Comparison of ENCODE assay signal across 10 cellular contexts in genomic region chr5:124596595-124597388, GRCh38.
DNase-seq lines count a peak whose midpoint lies in the region; TF ChIP-seq lines count a peak whose summit lies in the region.
"Had no signal": no experiment of that assay in that cellular context is flagged by ENCODE, and none has a peak within 500 bp of the region (broad histone marks: within the 10 kb centered on the region; RNA-seq: fewer than 3 reads in every experiment).

No MANE protein-coding gene starts in this region.

- peak overlapping the region; percentile 39 for H3K4me2 ChIP-seq in PC-9
- H3K4me2 ChIP-seq in fibroblast of lung (ENCODE audit: extremely low read depth, insufficient read depth, low read length), result peak overlapping the region; percentile 37

- H3K79me2 ChIP-seq in PC-9 (ENCODE audit: low read depth), result no peaks in the 10 kb centered on the region
- H3K79me2 ChIP-seq in fibroblast of lung (ENCODE audit: control insufficient read depth, insufficient read depth, low read length), result no peaks in the 10 kb centered on the region

- no peaks in the 10 kb centered on the region for H4K20me1 ChIP-seq in PC-9 (ENCODE audit: insufficient read depth)
- no peaks in the 10 kb centered on the region for H4K20me1 ChIP-seq in fibroblast of lung (ENCODE audit: control insufficient read depth, extremely low read depth, insufficient read depth, low read length)

- no peaks in the 10 kb centered on the region for H3K27me3 ChIP-seq in PC-9 (ENCODE audit: insufficient read depth, low read depth)
- no peaks in the 10 kb centered on the region for H3K27me3 ChIP-seq in fibroblast of lung (ENCODE audit: control insufficient read depth, insufficient read depth, low read length)
- no peaks in the 10 kb centered on the region for H3K27me3 ChIP-seq in left ventricle myocardium inferior (ENCODE audit: low read depth)

- H3K27ac ChIP-seq in PC-9 (peak overlapping the region; percentile 69), fibroblast of lung (ENCODE audit: insufficient read depth, low read length) (no peak overlapping the region), left ventricle myocardium inferior (replicated peaks) (no peak overlapping the region)

- peaks cover 36% of the 10 kb centered on the region for H3K4me1 ChIP-seq in PC-9 (replicated peaks; ENCODE audit: insufficient read depth)
- H3K4me1 ChIP-seq in fibroblast of lung (ENCODE audit: control insufficient read depth, extremely low read depth, insufficient read depth, low read length), result peaks cover 2% of the 10 kb centered on the region
- H3K4me1 ChIP-seq in left ventricle myocardium inferior, result peaks cover 27% of the 10 kb centered on the region

- H2AFZ ChIP-seq in PC-9 (peak overlapping the region; percentile 59), fibroblast of lung (ENCODE audit: low read length) (no peak overlapping the region)

- no peak overlapping the region for H3K4me3 ChIP-seq in PC-9
- H3K4me3 ChIP-seq in fibroblast of lung (replicated peaks in 1 of 4; ENCODE audit: control extremely low read depth in 1 of 4, insufficient read depth in 1 of 4, low read depth in 3 of 4, low read length in 4 of 4), result no peak overlapping the region
- no peak overlapping the region for H3K4me3 ChIP-seq in left ventricle myocardium inferior

- H3F3A ChIP-seq in PC-9 (ENCODE audit: insufficient read depth, low read depth), result peaks cover 33% of the 10 kb centered on the region

- in situ Hi-C loops in GM13977 (cut with MboI; ENCODE audit: low pct_unique_long_range_greater_than_20kb, low sequenced_read_pairs, unreplicated experiment), result no loop called here

- BruUV-seq in PC-9 (replicated peaks; lab: Mats Ljungman, UMichigan), result no TSS peak

- no peaks in the 10 kb centered on the region for H3K9me2 ChIP-seq in PC-9 (ENCODE audit: insufficient read depth)

- TF ChIP-seq CTCF in PC-9 (conservative IDR thresholded peaks at IDR 0.05) (no peak), fibroblast of lung (conservative IDR thresholded peaks at IDR 0.05 in 1 of 2, IDR thresholded peaks at IDR 0.05 in 1 of 2; ENCODE audit: low read depth in 1 of 2, low read length in 2 of 2) (no peak), GM13977 (IDR thresholded peaks at IDR 0.05; ENCODE audit: extremely low read depth, insufficient read depth, missing control alignments) (no peak), left ventricle myocardium inferior (IDR thresholded peaks at IDR 0.05; ENCODE audit: borderline replicate concordance) (no peak)

- no peaks in the 10 kb centered on the region for H3K9me3 ChIP-seq in PC-9 (ENCODE audit: insufficient read depth, low read depth)
- no peaks in the 10 kb centered on the region for H3K9me3 ChIP-seq in fibroblast of lung (ENCODE audit: control insufficient read depth, insufficient read depth, low read depth, low read length)
- no peaks in the 10 kb centered on the region for H3K9me3 ChIP-seq in left ventricle myocardium inferior (replicated peaks)

- H3K9ac ChIP-seq in fibroblast of lung (ENCODE audit: insufficient read depth, low read length), result no peak overlapping the region

- H3K36me3 ChIP-seq in PC-9 (ENCODE audit: low read depth) (no peaks in the 10 kb centered on the region), fibroblast of lung (ENCODE audit: control insufficient read depth, insufficient read depth, low read length) (no peaks in the 10 kb centered on the region), left ventricle myocardium inferior (no peaks in the 10 kb centered on the region)

- CTCF ChIA-PET in PC-9 (lab: Charles Lee), result no interaction called here

- POLR2A ChIA-PET in PC-9 (lab: Charles Lee; ENCODE audit: unreplicated experiment), result interaction anchor here (0.7 kb wide), 2 partner anchors 13 to 180 kb away, joined by 8 read pairs; no protein-coding TSS in a partner anchor

- intact Hi-C loops in PC-9 (cut with micrococcal nuclease; ENCODE audit: unreplicated experiment), result loop anchor here (1.0 kb wide), 2 partner anchors 33 to 64 kb away; no protein-coding TSS in a partner anchor
- intact Hi-C loops in left ventricle myocardium inferior (cut with micrococcal nuclease), result no loop called here

- peak; percentile 29 for DNase-seq in GM04503 (ENCODE audit: low read depth)
- DNase-seq in PC-9, result peak; percentile 29 to 85
- peak; percentile 78 to 97 for DNase-seq in fibroblast of lung (ENCODE audit: low read depth in 2 of 2)
- DNase-seq in renal cortical epithelial cell (ENCODE audit: low read depth), result peak; percentile 98
- no peak for DNase-seq in NCI-H2081 treated with DMSO at 0.1 percent for 48 hours (lab: John Stamatoyannopoulos, UW)
- no peak for DNase-seq in activated T-cell treated with anti-CD3 and anti-CD28 coated beads, Interleukin-2, amount 50 U/mL, for 48 hours
- no peak for DNase-seq in GM13977 (ENCODE audit: low spot score)
- DNase-seq in left ventricle myocardium inferior, result no peak
- DNase-seq: activated B cell treated with CpG ODN at 0.5 μM for 24 hours; stimulated activated CD4-positive, alpha-beta T cell treated with anti-CD3 and anti-CD28 coated beads, Interleukin-15, amount 100 ng/mL, for 24 hours had no signal

Comparison
In these comparisons a context has a peak if more than half of its experiments do, and no peak if none do; other contexts are left out.
1. DNase-seq: peak in GM04503 (single experiment), PC-9 (2 of 2), fibroblast of lung (2 of 2) and renal cortical epithelial cell (single experiment); none in NCI-H2081 treated with DMSO at 0.1 percent for 48 hours (single experiment), activated T-cell treated with anti-CD3 and anti-CD28 coated beads, Interleukin-2, amount 50 U/mL, for 48 hours (0 of 2), GM13977 (single experiment) and left ventricle myocardium inferior (single experiment).